In the genomic region with DNA sequence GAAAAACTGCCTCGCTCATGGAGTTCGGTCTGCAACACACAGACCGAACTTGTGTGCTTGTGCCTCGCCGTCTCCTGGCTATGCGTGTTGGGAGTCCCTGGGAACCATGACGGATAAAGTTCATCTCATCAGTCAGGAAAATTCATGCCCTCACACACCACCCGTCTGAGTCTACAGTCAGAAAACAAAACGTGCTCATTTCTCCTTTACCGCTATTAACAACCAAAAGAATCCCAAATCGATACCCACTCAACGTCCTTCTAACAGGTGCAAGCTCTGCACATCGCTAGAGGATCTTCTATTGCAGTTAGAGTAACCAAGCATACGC, we compare ENCODE assay signal across 11 cellular contexts. TPM values are rescaled to one million over a fixed set of nuclear protein-coding genes. Genes with fewer than 3 reads are reported as not detected.
DNase-seq lines count a peak whose midpoint lies in the region; ATAC-seq and TF ChIP-seq lines count a peak whose summit lies in the region.
"Had no signal": no experiment of that assay in that cellular context is flagged by ENCODE, and none has a peak within 500 bp of the region (broad histone marks: within the 10 kb centered on the region; RNA-seq: fewer than 3 reads in every experiment).

No MANE protein-coding gene starts in this region.

- no peak for DNase-seq in activated naive CD8-positive, alpha-beta T cell treated with anti-CD3 and anti-CD28 coated beads for 36 hours
- DNase-seq in mesothelial cell of epicardium (ENCODE audit: low spot score in 2 of 2, unreplicated experiment in 2 of 2) (no peak), NCI-H2196 treated with DMSO at 0.1 percent for 48 hours (lab: John Stamatoyannopoulos, UW; ENCODE audit: unreplicated experiment) (no peak), NCI-H187 (lab: John Stamatoyannopoulos, UW) (no peak)
- DNase-seq in stimulated activated naive B cell treated with anti-CD40 and anti-IgM and Interleukin-4, amounts not matched to agents 10 μg/mL and 1 μg/mL and 100 μg/mL, for 72 hours: no peak
- DNase-seq: NCI-H82, T-helper 1 cell had no signal

- no peak for ATAC-seq in activated T-helper 17 cell treated with anti-CD3 and anti-CD28 coated beads, Interleukin-2, amount 50 U/mL, for 72 hours (replicated peaks)
- no peak for ATAC-seq in stimulated activated naive B cell treated with anti-CD40 and anti-IgM and Interleukin-4, amounts not matched to agents 10 μg/mL and 1 μg/mL and 100 μg/mL, for 72 hours (replicated peaks)
- ATAC-seq in HG02763 (IDR thresholded peaks at IDR 0.05; ENCODE audit: unreplicated experiment): no peak

- no peak for TF ChIP-seq CTCF in mesothelial cell of epicardium (IDR thresholded peaks at IDR 0.05; ENCODE audit: unreplicated experiment)

- H3K27ac Mint-ChIP-seq in activated naive CD8-positive, alpha-beta T cell: no peak overlapping the region
- no peak overlapping the region for H3K27ac Mint-ChIP-seq in activated naive CD8-positive, alpha-beta T cell treated with anti-CD3 and anti-CD28 coated beads for 36 hours
- H3K27ac Mint-ChIP-seq in activated T-helper 17 cell treated with anti-CD3 and anti-CD28 coated beads, Interleukin-2, amount 50 U/mL, for 72 hours: no peak overlapping the region
- H3K27ac Mint-ChIP-seq in mesothelial cell of epicardium: no peak overlapping the region
- no peak overlapping the region for H3K27ac Mint-ChIP-seq in stimulated activated naive B cell treated with anti-CD40 and anti-IgM and Interleukin-4, amounts not matched to agents 10 μg/mL and 1 μg/mL and 100 μg/mL, for 72 hours

- no peaks in the 10 kb centered on the region for H3K36me3 Mint-ChIP-seq in activated naive CD8-positive, alpha-beta T cell
- H3K36me3 Mint-ChIP-seq in activated naive CD8-positive, alpha-beta T cell treated with anti-CD3 and anti-CD28 coated beads for 36 hours: no peaks in the 10 kb centered on the region
- H3K36me3 Mint-ChIP-seq in activated T-helper 17 cell treated with anti-CD3 and anti-CD28 coated beads, Interleukin-2, amount 50 U/mL, for 72 hours (ENCODE audit: low read depth): peaks cover 5% of the 10 kb centered on the region
- no peaks in the 10 kb centered on the region for H3K36me3 Mint-ChIP-seq in mesothelial cell of epicardium
- H3K36me3 Mint-ChIP-seq in stimulated activated naive B cell treated with anti-CD40 and anti-IgM and Interleukin-4, amounts not matched to agents 10 μg/mL and 1 μg/mL and 100 μg/mL, for 72 hours: peaks cover 0 to 2% of the 10 kb centered on the region in 2 donors

- no peaks in the 10 kb centered on the region for H3K9me3 Mint-ChIP-seq in activated naive CD8-positive, alpha-beta T cell (ENCODE audit: low read depth)
- H3K9me3 Mint-ChIP-seq in activated naive CD8-positive, alpha-beta T cell treated with anti-CD3 and anti-CD28 coated beads for 36 hours: no peaks in the 10 kb centered on the region
- no peaks in the 10 kb centered on the region for H3K9me3 Mint-ChIP-seq in activated T-helper 17 cell treated with anti-CD3 and anti-CD28 coated beads, Interleukin-2, amount 50 U/mL, for 72 hours
- H3K9me3 Mint-ChIP-seq in mesothelial cell of epicardium: no peaks in the 10 kb centered on the region
- H3K9me3 Mint-ChIP-seq in stimulated activated naive B cell treated with anti-CD40 and anti-IgM and Interleukin-4, amounts not matched to agents 10 μg/mL and 1 μg/mL and 100 μg/mL, for 72 hours: peaks cover 0 to 3% of the 10 kb centered on the region in 2 donors

- H3K27me3 Mint-ChIP-seq in activated naive CD8-positive, alpha-beta T cell: peaks cover 44% of the 10 kb centered on the region
- H3K27me3 Mint-ChIP-seq in activated naive CD8-positive, alpha-beta T cell treated with anti-CD3 and anti-CD28 coated beads for 36 hours: peaks cover 80% of the 10 kb centered on the region
- peaks cover 68% of the 10 kb centered on the region for H3K27me3 Mint-ChIP-seq in activated T-helper 17 cell treated with anti-CD3 and anti-CD28 coated beads, Interleukin-2, amount 50 U/mL, for 72 hours
- peaks cover 96% of the 10 kb centered on the region for H3K27me3 Mint-ChIP-seq in mesothelial cell of epicardium (ENCODE audit: low read depth)
- peaks cover 81 to 94% of the 10 kb centered on the region in 2 donors for H3K27me3 Mint-ChIP-seq in stimulated activated naive B cell treated with anti-CD40 and anti-IgM and Interleukin-4, amounts not matched to agents 10 μg/mL and 1 μg/mL and 100 μg/mL, for 72 hours

- peaks cover 17% of the 10 kb centered on the region for H3K4me1 Mint-ChIP-seq in activated naive CD8-positive, alpha-beta T cell (ENCODE audit: low read depth)
- H3K4me1 Mint-ChIP-seq in activated naive CD8-positive, alpha-beta T cell treated with anti-CD3 and anti-CD28 coated beads for 36 hours: peaks cover 10% of the 10 kb centered on the region
- H3K4me1 Mint-ChIP-seq in activated T-helper 17 cell treated with anti-CD3 and anti-CD28 coated beads, Interleukin-2, amount 50 U/mL, for 72 hours: peaks cover 11% of the 10 kb centered on the region
- H3K4me1 Mint-ChIP-seq in mesothelial cell of epicardium: peaks cover 12% of the 10 kb centered on the region
- peaks cover 14 to 20% of the 10 kb centered on the region in 2 donors for H3K4me1 Mint-ChIP-seq in stimulated activated naive B cell treated with anti-CD40 and anti-IgM and Interleukin-4, amounts not matched to agents 10 μg/mL and 1 μg/mL and 100 μg/mL, for 72 hours

- peak overlapping the region; percentile 74 for H3K4me3 Mint-ChIP-seq in activated naive CD8-positive, alpha-beta T cell
- no peak overlapping the region for H3K4me3 Mint-ChIP-seq in activated naive CD8-positive, alpha-beta T cell treated with anti-CD3 and anti-CD28 coated beads for 36 hours
- peak overlapping the region; percentile 51 for H3K4me3 Mint-ChIP-seq in activated T-helper 17 cell treated with anti-CD3 and anti-CD28 coated beads, Interleukin-2, amount 50 U/mL, for 72 hours
- peak overlapping the region; percentile 55 for H3K4me3 Mint-ChIP-seq in mesothelial cell of epicardium
- peak overlapping the region; percentile 79 to 80 for H3K4me3 Mint-ChIP-seq in stimulated activated naive B cell treated with anti-CD40 and anti-IgM and Interleukin-4, amounts not matched to agents 10 μg/mL and 1 μg/mL and 100 μg/mL, for 72 hours

RNA-seq across cellular contexts. Expression of gene CNPY1, which starts 13.6 kb away (rescaled TPM):
- total RNA-seq in activated naive CD8-positive, alpha-beta T cell treated with anti-CD3 and anti-CD28 coated beads for 36 hours: not detected
- not detected for total RNA-seq in activated T-helper 17 cell treated with anti-CD3 and anti-CD28 coated beads, Interleukin-2, amount 50 U/mL, for 72 hours
- total RNA-seq in mesothelial cell of epicardium: not detected in 3 replicates
- total RNA-seq: ureter had no signal
